ENCODE assay signal across 15 cellular contexts in genomic region chr20:63295422-63295821, GRCh38. TPM values are rescaled to one million over a fixed set of nuclear protein-coding genes. Genes with fewer than 3 reads are reported as not detected.
DNase-seq lines count a peak whose midpoint lies in the region; TF ChIP-seq lines count a peak whose summit lies in the region.
"Had no signal": no experiment of that assay in that cellular context is flagged by ENCODE, and none has a peak within 500 bp of the region (broad histone marks: within the 10 kb centered on the region; RNA-seq: fewer than 3 reads in every experiment).

No MANE protein-coding gene starts in this region.

- H3K36me3 ChIP-seq in CD8-positive, alpha-beta memory T cell (ENCODE audit: insufficient read depth, low read length): no peaks in the 10 kb centered on the region
- H3K36me3 ChIP-seq in SJCRH30: no peaks in the 10 kb centered on the region
- H3K36me3 ChIP-seq: neutrophil had no signal

- H3K4me1 ChIP-seq in CD8-positive, alpha-beta memory T cell (ENCODE audit: insufficient read depth, low read length): peaks cover 12% of the 10 kb centered on the region
- H3K4me1 ChIP-seq in SJCRH30: no peaks in the 10 kb centered on the region

- H3K4me1 Mint-ChIP-seq in CD8-positive, alpha-beta memory T cell: peaks cover 6 to 15% (median 13%) of the 10 kb centered on the region in 3 donors

- intact Hi-C loops in head of caudate nucleus (cut with DNase I): no loop called here

- H3K27me3 ChIP-seq in CD8-positive, alpha-beta memory T cell (ENCODE audit: insufficient read depth, low read length, poor library complexity, severe bottlenecking): no peaks in the 10 kb centered on the region
- H3K27me3 ChIP-seq in SJCRH30: peaks cover 7% of the 10 kb centered on the region

- peak; percentile 32 for DNase-seq in Ammon's horn (ENCODE audit: low spot score)
- no peak for DNase-seq in CD8-positive, alpha-beta memory T cell
- no peak for DNase-seq in RWPE1 (ENCODE audit: low spot score)
- peak; percentile 23 to 88 (median 70) for DNase-seq in head of caudate nucleus
- no peak for DNase-seq in OCI-M1 (lab: John Stamatoyannopoulos, UW)
- no peak for DNase-seq in occipital lobe (lab: John Stamatoyannopoulos, UW)
- DNase-seq in amniotic stem cell (lab: John Stamatoyannopoulos, UW): no peak
- DNase-seq in SJCRH30: no peak
- DNase-seq: NCI-H1105, NCI-H345 had no signal

- POLR2A ChIA-PET in CD8-positive, alpha-beta memory T cell (lab: Charles Lee): no interaction called here
- POLR2A ChIA-PET in RWPE1 (lab: Yijun Ruan, JAX; ENCODE audit: low non-redundant PET): no interaction called here

- H3K36me3 Mint-ChIP-seq in CD8-positive, alpha-beta memory T cell: no peaks in the 10 kb centered on the region

- peaks cover 3 to 34% of the 10 kb centered on the region in 2 donors for H3K27me3 Mint-ChIP-seq in CD8-positive, alpha-beta memory T cell

- no peak overlapping the region for H3K27ac ChIP-seq in CD8-positive, alpha-beta memory T cell (ENCODE audit: low read depth, low read length)
- H3K27ac ChIP-seq in RWPE1: no peak overlapping the region
- H3K27ac ChIP-seq in SJCRH30: no peak overlapping the region
- H3K27ac ChIP-seq: neutrophil had no signal

- H3K4me3 Mint-ChIP-seq in CD8-positive, alpha-beta memory T cell: peak overlapping the region in 4 of 7 donors; percentile 15 to 49 (median 18)

- H3K27ac Mint-ChIP-seq in CD8-positive, alpha-beta memory T cell: peak overlapping the region in 1 of 8 donors; percentile 58

- 0 out of 2 replicates have a peak, but pooled peaks have one; percentile 13 for TF ChIP-seq CTCF in RWPE1 (conservative IDR thresholded peaks at IDR 0.05; ENCODE audit: low read depth)

- CTCF ChIA-PET in CD8-positive, alpha-beta memory T cell (lab: Charles Lee): interaction anchor here (1.1 kb wide), 1 partner anchor 10 kb away, joined by 3 read pairs; no protein-coding TSS in a partner anchor
- CTCF ChIA-PET in RWPE1 (lab: Yijun Ruan, JAX): interaction anchor here (1.1 to 4.0 kb wide), 6 partner anchors 9 to 86 kb away, joined by 3 to 37 read pairs (median 6); no protein-coding TSS in a partner anchor

- no peak overlapping the region for H3K4me3 ChIP-seq in CD8-positive, alpha-beta memory T cell (ENCODE audit: low read length)
- no peak overlapping the region for H3K4me3 ChIP-seq in SJCRH30
- H3K4me3 ChIP-seq: lung had no signal

- no peaks in the 10 kb centered on the region for H3K9me3 ChIP-seq in CD8-positive, alpha-beta memory T cell (ENCODE audit: low read length)
- no peaks in the 10 kb centered on the region for H3K9me3 ChIP-seq in SJCRH30 (replicated peaks)
- H3K9me3 ChIP-seq: neutrophil had no signal

- H3K9me3 Mint-ChIP-seq in CD8-positive, alpha-beta memory T cell: no peaks in the 10 kb centered on the region

RNA-seq across cellular contexts. Expression of gene COL20A1, which starts 2.4 kb away (rescaled TPM):
- under 1 TPM in 1 of 2 experiments, not detected in 1; 0.04 TPM for total RNA-seq in CD8-positive, alpha-beta memory T cell
- not detected for polyA plus RNA-seq in CD8-positive, alpha-beta memory T cell
- 3.0 TPM for total RNA-seq in occipital lobe
- total RNA-seq in SJCRH30 (2014; rRNA removed; shearing (Covaris generic)): 0.18 TPM in 1 of 2 replicates, not detected in the other
- total RNA-seq: RPMI7951, subcutaneous adipose tissue had no signal
- polyA plus RNA-seq: adipose tissue had no signal

RNA-seq across cellular contexts. Expression of gene ARFGAP1, which starts 22.8 kb away (rescaled TPM):
- total RNA-seq in CD8-positive, alpha-beta memory T cell: 10 to 100 TPM; 71.0 to 77.5 TPM
- polyA plus RNA-seq in CD8-positive, alpha-beta memory T cell: 22.7 TPM
- total RNA-seq in occipital lobe: 28.1 TPM
- 72.5 and 96.8 TPM in 2 replicates for total RNA-seq in SJCRH30 (2014; rRNA removed; shearing (Covaris generic))

RNA-seq across cellular contexts. Expression of gene NKAIN4, which starts 41.2 kb away (rescaled TPM):
- not detected for total RNA-seq in CD8-positive, alpha-beta memory T cell
- polyA plus RNA-seq in CD8-positive, alpha-beta memory T cell: not detected
- total RNA-seq in occipital lobe: 14.2 TPM
- total RNA-seq in SJCRH30 (2014; rRNA removed; shearing (Covaris generic)): 15.5 and 16.4 TPM in 2 replicates
- total RNA-seq: RPMI7951, subcutaneous adipose tissue had no signal

RNA-seq across cellular contexts. Expression of gene BIRC7, which starts 59.7 kb away (rescaled TPM):
- not detected for total RNA-seq in CD8-positive, alpha-beta memory T cell
- not detected for polyA plus RNA-seq in CD8-positive, alpha-beta memory T cell
- not detected for total RNA-seq in occipital lobe
- 0.10 TPM in 1 of 2 replicates, not detected in the other for total RNA-seq in SJCRH30 (2014; rRNA removed; shearing (Covaris generic))
- total RNA-seq: RPMI7951 had no signal
- polyA plus RNA-seq: adipose tissue had no signal

Comparison
In these comparisons a context has a peak if more than half of its experiments do, and no peak if none do; other contexts are left out.
1. DNase-seq: peak in Ammon's horn (single experiment) and head of caudate nucleus (42 of 42); none in CD8-positive, alpha-beta memory T cell (0 of 5), RWPE1 (single experiment), OCI-M1 (single experiment), occipital lobe (single experiment), amniotic stem cell (single experiment) and SJCRH30 (0 of 2).
2. RNA of gene NKAIN4, which starts 41.2 kb away (total RNA-seq): 15.5 to 16.4 TPM in SJCRH30 and 14.2 TPM in occipital lobe (single experiment); not detected in CD8-positive, alpha-beta memory T cell; every median in the first group is over 10 times any median in the second.